23 cellular contexts compared by ENCODE assay signal in genomic region chr3:117874028-117874765, GRCh38.
DNase-seq lines count a peak whose midpoint lies in the region; ATAC-seq and TF ChIP-seq lines count a peak whose summit lies in the region.
"Had no signal": no experiment of that assay in that cellular context is flagged by ENCODE, and none has a peak within 500 bp of the region (broad histone marks: within the 10 kb centered on the region; RNA-seq: fewer than 3 reads in every experiment).

No MANE protein-coding gene starts in this region.

- no peak overlapping the region for H3K4me3 ChIP-seq in naive thymus-derived CD4-positive, alpha-beta T cell (ENCODE audit: low read length)
- H3K4me3 ChIP-seq: ascending aorta; BLaER1 treated with 17β-estradiol and CSF1 and Interleukin-3, amounts not matched to agents 10 nM and 100 nM; heart right ventricle; lung had no signal

- no peak overlapping the region for H3K4me3 Mint-ChIP-seq in progenitor cell of endocrine pancreas (ENCODE audit: low read depth)
- no peak overlapping the region for H3K4me3 Mint-ChIP-seq in naive thymus-derived CD4-positive, alpha-beta T cell
- H3K4me3 Mint-ChIP-seq: effector memory CD8-positive, alpha-beta T cell; nephron progenitor cell had no signal

- no peaks in the 10 kb centered on the region for H3K9me3 ChIP-seq in naive thymus-derived CD4-positive, alpha-beta T cell (ENCODE audit: control insufficient read depth in 2 of 3, low read length in 3 of 3)
- H3K9me3 ChIP-seq: ascending aorta; BLaER1 treated with 17β-estradiol and CSF1 and Interleukin-3, amounts not matched to agents 10 nM and 100 nM had no signal

- H3K27me3 ChIP-seq in naive thymus-derived CD4-positive, alpha-beta T cell (ENCODE audit: control insufficient read depth in 2 of 2, insufficient read depth in 2 of 2, low read length in 2 of 2), result no peaks in the 10 kb centered on the region
- H3K27me3 ChIP-seq: ascending aorta; BLaER1 treated with 17β-estradiol and CSF1 and Interleukin-3, amounts not matched to agents 10 nM and 100 nM; heart right ventricle had no signal

- no peaks in the 10 kb centered on the region for H3K4me1 ChIP-seq in naive thymus-derived CD4-positive, alpha-beta T cell (ENCODE audit: control insufficient read depth in 2 of 2, insufficient read depth in 2 of 2, low read length in 2 of 2)
- H3K4me1 ChIP-seq: ascending aorta, heart right ventricle had no signal

- ATAC-seq in HG03095 (IDR thresholded peaks at IDR 0.05; ENCODE audit: unreplicated experiment) (no peak), HG03469 (IDR thresholded peaks at IDR 0.05; ENCODE audit: unreplicated experiment) (no peak)
- ATAC-seq in naive thymus-derived CD4-positive, alpha-beta T cell, result no peak
- ATAC-seq: effector memory CD8-positive, alpha-beta T cell had no signal

- peak overlapping the region; percentile 3 for H3K27ac Mint-ChIP-seq in progenitor cell of endocrine pancreas
- H3K27ac Mint-ChIP-seq in naive thymus-derived CD4-positive, alpha-beta T cell, result no peak overlapping the region
- H3K27ac Mint-ChIP-seq: effector memory CD8-positive, alpha-beta T cell; nephron progenitor cell had no signal

- DNase-seq in DMS 273 (lab: John Stamatoyannopoulos, UW; ENCODE audit: unreplicated experiment) (peak; percentile 48), DMS 273 treated with DMSO at 0.1 percent for 48 hours (lab: John Stamatoyannopoulos, UW) (no peak), NCI-H524 (lab: John Stamatoyannopoulos, UW) (peak; percentile 72 to 82), progenitor cell of endocrine pancreas (ENCODE audit: low spot score, unreplicated experiment) (no peak)
- DNase-seq in naive thymus-derived CD4-positive, alpha-beta T cell, result no peak
- DNase-seq: activated CD4-positive, alpha-beta T cell treated with anti-CD3 and anti-CD28 coated beads, Interleukin-2, amount 50 U/mL, for 4 hours; activated naive CD4-positive, alpha-beta T cell treated with Interleukin-2 at 50 U/mL for 16 hours; activated T-cell treated with anti-CD3 and anti-CD28 coated beads, Interleukin-2, amount 50 U/mL, for 1 hour; effector memory CD8-positive, alpha-beta T cell; GDM1; GOT3; NCI-H1436 treated with DMSO at 0.1 percent for 48 hours; NCI-H446; nephron progenitor cell; stimulated activated CD8-positive, alpha-beta memory T cell treated with anti-CD3 and anti-CD28 coated beads, Interleukin-4, amount 100 ng/mL, for 48 hours; T-helper 1 cell had no signal

- intact Hi-C loops in naive thymus-derived CD4-positive, alpha-beta T cell (cut with micrococcal nuclease), result no loop called here

- H3K9me3 Mint-ChIP-seq in progenitor cell of endocrine pancreas (ENCODE audit: low read depth), result no peaks in the 10 kb centered on the region
- H3K9me3 Mint-ChIP-seq in naive thymus-derived CD4-positive, alpha-beta T cell, result peaks cover 0 to 12% (median 6%) of the 10 kb centered on the region in 11 donors
- H3K9me3 Mint-ChIP-seq: nephron progenitor cell had no signal

- H3K27me3 Mint-ChIP-seq in progenitor cell of endocrine pancreas, result no peaks in the 10 kb centered on the region
- H3K27me3 Mint-ChIP-seq in naive thymus-derived CD4-positive, alpha-beta T cell, result no peaks in the 10 kb centered on the region
- H3K27me3 Mint-ChIP-seq: effector memory CD8-positive, alpha-beta T cell had no signal

- peak overlapping the region; percentile 7 for H3K27ac ChIP-seq in cingulate gyrus (ENCODE audit: low read depth, low read length)
- no peak overlapping the region for H3K27ac ChIP-seq in naive thymus-derived CD4-positive, alpha-beta T cell (ENCODE audit: low read depth, low read length)
- H3K27ac ChIP-seq: ascending aorta; BLaER1 treated with 17β-estradiol and CSF1 and Interleukin-3, amounts not matched to agents 10 nM and 100 nM; heart right ventricle had no signal

- no peaks in the 10 kb centered on the region for H3K36me3 ChIP-seq in naive thymus-derived CD4-positive, alpha-beta T cell (ENCODE audit: control insufficient read depth in 2 of 3, insufficient read depth in 3 of 3, low read length in 3 of 3)
- H3K36me3 ChIP-seq: ascending aorta; BLaER1 treated with 17β-estradiol and CSF1 and Interleukin-3, amounts not matched to agents 10 nM and 100 nM; heart right ventricle had no signal

- TF ChIP-seq CTCF in progenitor cell of endocrine pancreas (IDR thresholded peaks at IDR 0.05; ENCODE audit: unreplicated experiment), result no peak

- POLR2A ChIA-PET in naive thymus-derived CD4-positive, alpha-beta T cell (lab: Charles Lee), result no interaction called here

- CTCF ChIA-PET in naive thymus-derived CD4-positive, alpha-beta T cell (lab: Charles Lee), result no interaction called here

- peaks cover 2% of the 10 kb centered on the region for H3K36me3 Mint-ChIP-seq in progenitor cell of endocrine pancreas (ENCODE audit: insufficient read depth)
- H3K36me3 Mint-ChIP-seq in naive thymus-derived CD4-positive, alpha-beta T cell, result no peaks in the 10 kb centered on the region

- peaks cover 19% of the 10 kb centered on the region for H3K4me1 Mint-ChIP-seq in progenitor cell of endocrine pancreas (ENCODE audit: low read depth)
- H3K4me1 Mint-ChIP-seq in naive thymus-derived CD4-positive, alpha-beta T cell, result no peaks in the 10 kb centered on the region
- H3K4me1 Mint-ChIP-seq: nephron progenitor cell had no signal

Comparison
In these comparisons a context has a peak if more than half of its experiments do, and no peak if none do; other contexts are left out.
1. DNase-seq: peak in DMS 273 (single experiment) and NCI-H524 (2 of 2); none in DMS 273 treated with DMSO at 0.1 percent for 48 hours (single experiment), progenitor cell of endocrine pancreas (single experiment) and naive thymus-derived CD4-positive, alpha-beta T cell (0 of 9).